ENCODE assay signal across 1 cellular context in genomic region chr22:39650996-39651782, GRCh38.
TF ChIP-seq lines count a peak whose summit lies in the region.

No MANE protein-coding gene starts in this region.

TF ChIP-seq in GM23338, 12 proteins besides CTCF, POLR2A, EP300 and RAD21 (continued from another document):
- TF ChIP-seq, protein P1, sequence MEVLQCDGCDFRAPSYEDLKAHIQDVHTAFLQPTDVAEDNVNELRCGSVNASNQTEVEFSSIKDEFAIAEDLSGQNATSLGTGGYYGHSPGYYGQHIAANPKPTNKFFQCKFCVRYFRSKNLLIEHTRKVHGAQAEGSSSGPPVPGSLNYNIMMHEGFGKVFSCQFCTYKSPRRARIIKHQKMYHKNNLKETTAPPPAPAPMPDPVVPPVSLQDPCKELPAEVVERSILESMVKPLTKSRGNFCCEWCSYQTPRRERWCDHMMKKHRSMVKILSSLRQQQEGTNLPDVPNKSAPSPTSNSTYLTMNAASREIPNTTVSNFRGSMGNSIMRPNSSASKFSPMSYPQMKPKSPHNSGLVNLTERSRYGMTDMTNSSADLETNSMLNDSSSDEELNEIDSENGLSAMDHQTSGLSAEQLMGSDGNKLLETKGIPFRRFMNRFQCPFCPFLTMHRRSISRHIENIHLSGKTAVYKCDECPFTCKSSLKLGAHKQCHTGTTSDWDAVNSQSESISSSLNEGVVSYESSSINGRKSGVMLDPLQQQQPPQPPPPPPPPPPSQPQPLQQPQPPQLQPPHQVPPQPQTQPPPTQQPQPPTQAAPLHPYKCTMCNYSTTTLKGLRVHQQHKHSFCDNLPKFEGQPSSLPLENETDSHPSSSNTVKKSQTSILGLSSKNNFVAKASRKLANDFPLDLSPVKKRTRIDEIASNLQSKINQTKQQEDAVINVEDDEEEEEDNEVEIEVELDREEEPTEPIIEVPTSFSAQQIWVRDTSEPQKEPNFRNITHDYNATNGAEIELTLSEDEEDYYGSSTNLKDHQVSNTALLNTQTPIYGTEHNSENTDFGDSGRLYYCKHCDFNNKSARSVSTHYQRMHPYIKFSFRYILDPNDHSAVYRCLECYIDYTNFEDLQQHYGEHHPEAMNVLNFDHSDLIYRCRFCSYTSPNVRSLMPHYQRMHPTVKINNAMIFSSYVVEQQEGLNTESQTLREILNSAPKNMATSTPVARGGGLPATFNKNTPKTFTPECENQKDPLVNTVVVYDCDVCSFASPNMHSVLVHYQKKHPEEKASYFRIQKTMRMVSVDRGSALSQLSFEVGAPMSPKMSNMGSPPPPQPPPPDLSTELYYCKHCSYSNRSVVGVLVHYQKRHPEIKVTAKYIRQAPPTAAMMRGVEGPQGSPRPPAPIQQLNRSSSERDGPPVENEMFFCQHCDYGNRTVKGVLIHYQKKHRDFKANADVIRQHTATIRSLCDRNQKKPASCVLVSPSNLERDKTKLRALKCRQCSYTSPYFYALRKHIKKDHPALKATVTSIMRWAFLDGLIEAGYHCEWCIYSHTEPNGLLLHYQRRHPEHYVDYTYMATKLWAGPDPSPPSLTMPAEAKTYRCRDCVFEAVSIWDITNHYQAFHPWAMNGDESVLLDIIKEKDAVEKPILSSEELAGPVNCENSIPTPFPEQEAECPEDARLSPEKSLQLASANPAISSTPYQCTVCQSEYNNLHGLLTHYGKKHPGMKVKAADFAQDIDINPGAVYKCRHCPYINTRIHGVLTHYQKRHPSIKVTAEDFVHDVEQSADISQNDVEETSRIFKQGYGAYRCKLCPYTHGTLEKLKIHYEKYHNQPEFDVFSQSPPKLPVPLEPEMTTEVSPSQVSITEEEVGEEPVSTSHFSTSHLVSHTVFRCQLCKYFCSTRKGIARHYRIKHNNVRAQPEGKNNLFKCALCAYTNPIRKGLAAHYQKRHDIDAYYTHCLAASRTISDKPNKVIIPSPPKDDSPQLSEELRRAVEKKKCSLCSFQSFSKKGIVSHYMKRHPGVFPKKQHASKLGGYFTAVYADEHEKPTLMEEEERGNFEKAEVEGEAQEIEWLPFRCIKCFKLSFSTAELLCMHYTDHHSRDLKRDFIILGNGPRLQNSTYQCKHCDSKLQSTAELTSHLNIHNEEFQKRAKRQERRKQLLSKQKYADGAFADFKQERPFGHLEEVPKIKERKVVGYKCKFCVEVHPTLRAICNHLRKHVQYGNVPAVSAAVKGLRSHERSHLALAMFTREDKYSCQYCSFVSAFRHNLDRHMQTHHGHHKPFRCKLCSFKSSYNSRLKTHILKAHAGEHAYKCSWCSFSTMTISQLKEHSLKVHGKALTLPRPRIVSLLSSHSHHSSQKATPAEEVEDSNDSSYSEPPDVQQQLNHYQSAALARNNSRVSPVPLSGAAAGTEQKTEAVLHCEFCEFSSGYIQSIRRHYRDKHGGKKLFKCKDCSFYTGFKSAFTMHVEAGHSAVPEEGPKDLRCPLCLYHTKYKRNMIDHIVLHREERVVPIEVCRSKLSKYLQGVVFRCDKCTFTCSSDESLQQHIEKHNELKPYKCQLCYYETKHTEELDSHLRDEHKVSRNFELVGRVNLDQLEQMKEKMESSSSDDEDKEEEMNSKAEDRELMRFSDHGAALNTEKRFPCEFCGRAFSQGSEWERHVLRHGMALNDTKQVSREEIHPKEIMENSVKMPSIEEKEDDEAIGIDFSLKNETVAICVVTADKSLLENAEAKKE (CRISPR knock-in tag; IDR thresholded peaks at IDR 0.05): no peak
- no peak for TF ChIP-seq EZH2 (IDR thresholded peaks at IDR 0.05; ENCODE audit: low read depth, unreplicated experiment)
